In genomic region chr10:124621637-124622036, GRCh38 we compare ENCODE assay signal across 11 cellular contexts.
DNase-seq lines count a peak whose midpoint lies in the region; ATAC-seq and TF ChIP-seq lines count a peak whose summit lies in the region.
"Had no signal": no experiment of that assay in that cellular context is flagged by ENCODE, and none has a peak within 500 bp of the region (broad histone marks: within the 10 kb centered on the region; RNA-seq: fewer than 3 reads in every experiment).

No MANE protein-coding gene starts in this region.

- H3K4me3 ChIP-seq in heart left ventricle (no peak overlapping the region), HAP-1 (no peak overlapping the region)
- H3K4me3 ChIP-seq: skin epidermis, upper lobe of left lung had no signal

- H3K27ac ChIP-seq in heart left ventricle = peak overlapping the region in 11 of 12 donors; percentile 15 to 80 (median 65)

- 40 to 50% (median 43%) methylated on average over 13 of the region's 13 CpGs for WGBS in heart left ventricle, 4 donors

- intact Hi-C loops in heart left ventricle (cut with DNase I) = loop anchor here in 4 of 10 donors (2.0 to 10.0 kb wide), 6 partner anchors 57 to 123 kb away; partner anchors contain the start of gene FAM53B (in 1 of the 4)

- peaks cover 0 to 94% (median 54%) of the 10 kb centered on the region in 12 donors for H3K4me1 ChIP-seq in heart left ventricle
- H3K4me1 ChIP-seq in HAP-1 = no peaks in the 10 kb centered on the region

- H3K36me3 ChIP-seq in heart left ventricle (peaks cover 0 to 46% (median 5%) of the 10 kb centered on the region in 9 donors), HAP-1 (replicated peaks) (no peaks in the 10 kb centered on the region; the same call in 1 of the 2 replicates)

- DNase-seq in Ammon's horn (ENCODE audit: low spot score) (peak; percentile 86), NCI-H187 treated with DMSO at 0.1 percent for 48 hours (lab: John Stamatoyannopoulos, UW) (peak; percentile 17), heart left ventricle (no peak), pons (ENCODE audit: low spot score) (peak; percentile 88), DMS 273 (lab: John Stamatoyannopoulos, UW; ENCODE audit: unreplicated experiment) (no peak), HAP-1 (ENCODE audit: low spot score in 2 of 2) (no peak), NCI-H748 treated with DMSO at 0.1 percent for 48 hours (lab: John Stamatoyannopoulos, UW) (no peak), GM19238 (ENCODE audit: insufficient read length, low spot score) (no peak)
- DNase-seq: NCI-H146, upper lobe of left lung had no signal

- TF ChIP-seq CTCF in heart left ventricle (IDR thresholded peaks at IDR 0.05) = peak in 4 of 12 donors; percentile 13 to 41 (median 25)

- no peaks in the 10 kb centered on the region for H3K27me3 ChIP-seq in heart left ventricle
- H3K27me3 ChIP-seq in HAP-1 (ENCODE audit: low read depth) = no peaks in the 10 kb centered on the region
- H3K27me3 ChIP-seq: upper lobe of left lung had no signal

- ATAC-seq in heart left ventricle = peak; percentile 6 to 37 (median 22)

- H3K9me3 ChIP-seq in heart left ventricle (no peaks in the 10 kb centered on the region), HAP-1 (no peaks in the 10 kb centered on the region)
- H3K9me3 ChIP-seq: upper lobe of left lung had no signal

- in situ Hi-C loops in HAP-1 (cut with MboI; ENCODE audit: low sequenced_read_pairs) = no loop called here

- TF ChIP-seq POLR2A in heart left ventricle (IDR thresholded peaks at IDR 0.05) = no peak

Comparison
In these comparisons a context has a peak if more than half of its experiments do, and no peak if none do; other contexts are left out.
1. DNase-seq: peak in Ammon's horn (single experiment), NCI-H187 treated with DMSO at 0.1 percent for 48 hours (single experiment) and pons (single experiment); none in heart left ventricle (0 of 5), DMS 273 (single experiment), HAP-1 (0 of 2), NCI-H748 treated with DMSO at 0.1 percent for 48 hours (single experiment) and GM19238 (single experiment).